14 cellular contexts compared by ENCODE assay signal in the genomic region with DNA sequence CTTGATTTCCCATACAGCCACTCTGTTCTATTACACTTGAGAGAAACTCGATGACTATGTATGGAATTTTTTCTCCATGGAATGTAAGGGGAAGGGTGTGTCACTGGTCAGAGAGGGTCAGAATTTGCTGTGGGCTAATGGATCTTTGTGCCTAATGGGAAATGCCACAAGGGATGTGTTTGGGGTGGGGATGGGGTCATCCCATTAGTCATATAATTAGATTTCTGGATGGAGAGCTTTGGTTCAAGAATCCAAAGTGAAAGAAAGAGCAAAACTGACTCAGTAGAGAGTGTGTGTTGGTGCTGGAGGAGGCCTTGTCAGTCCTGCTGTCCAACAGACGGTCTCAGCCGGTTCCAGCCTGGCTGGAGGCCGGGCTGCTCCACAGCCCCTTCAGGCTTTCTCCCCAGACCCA.
DNase-seq lines count a peak whose midpoint lies in the region; ATAC-seq and TF ChIP-seq lines count a peak whose summit lies in the region.
"Had no signal": no experiment of that assay in that cellular context is flagged by ENCODE, and none has a peak within 500 bp of the region (broad histone marks: within the 10 kb centered on the region; RNA-seq: fewer than 3 reads in every experiment).

No MANE protein-coding gene starts in this region.

- no peaks in the 10 kb centered on the region for H3K27me3 ChIP-seq in thyroid gland
- H3K27me3 ChIP-seq: foreskin keratinocyte had no signal

- TF ChIP-seq CTCF in thyroid gland (IDR thresholded peaks at IDR 0.05): no peak

- intact Hi-C loops in thyroid gland (cut with DNase I): no loop called here

- H3K4me1 ChIP-seq in thyroid gland: peaks cover 25 to 30% of the 10 kb centered on the region in 2 donors

- no peak for TF ChIP-seq POLR2A in thyroid gland (IDR thresholded peaks at IDR 0.05)
- no peak for TF ChIP-seq POLR2A in GM18505 (IDR thresholded peaks at IDR 0.05; ENCODE audit: borderline replicate concordance, extremely low read depth, insufficient read depth, insufficient read length)

- H3K4me3 ChIP-seq in thyroid gland (replicated peaks in 1 of 3): no peak overlapping the region

- WGBS in thyroid gland, 2 donors: 75 to 78% methylated on average over 4 of the region's 4 CpGs

- no peaks in the 10 kb centered on the region for H3K9me3 ChIP-seq in thyroid gland

- H3K27ac ChIP-seq in thyroid gland: peak overlapping the region in 2 of 3 donors; percentile 41 to 52
- H3K27ac ChIP-seq: foreskin keratinocyte had no signal

- H3K36me3 ChIP-seq in thyroid gland: no peaks in the 10 kb centered on the region

- ATAC-seq in GM18505 (IDR thresholded peaks at IDR 0.05; ENCODE audit: unreplicated experiment): no peak
- no peak for ATAC-seq in GM18498 (IDR thresholded peaks at IDR 0.05; ENCODE audit: unreplicated experiment)
- ATAC-seq: foreskin keratinocyte; stimulated activated naive B cell treated with anti-CD40 and anti-IgM and Interleukin-4, amounts not matched to agents 10 μg/mL and 1 μg/mL and 100 μg/mL, for 72 hours had no signal

- DNase-seq in GOT3 (lab: John Stamatoyannopoulos, UW) (peak; percentile 31), T1000 (lab: John Stamatoyannopoulos, UW) (peak; percentile 60), foreskin melanocyte (peak; percentile 44), thyroid gland (no peak), T-helper 9 cell (no peak)
- DNase-seq: activated CD4-positive, alpha-beta T cell treated with anti-CD3 and anti-CD28 coated beads, Interleukin-2, amount 50 U/mL, for 4 hours; activated naive CD8-positive, alpha-beta T cell treated with anti-CD3 and anti-CD28 coated beads, Interleukin-2, amount 10 ng/mL, durations not matched to agents 7 days and 5 days; midbrain; NCI-H2107; Right ventricle myocardium superior; stimulated activated naive B cell treated with anti-CD40 and anti-IgM and Interleukin-4, amounts not matched to agents 10 μg/mL and 1 μg/mL and 100 μg/mL, for 72 hours had no signal

Comparison
In these comparisons a context has a peak if more than half of its experiments do, and no peak if none do; other contexts are left out.
1. DNase-seq: peak in GOT3 (single experiment), T1000 (single experiment) and foreskin melanocyte (single experiment); none in thyroid gland (0 of 2) and T-helper 9 cell (single experiment).